ENCODE assay signal across 17 cellular contexts in the genomic region with DNA sequence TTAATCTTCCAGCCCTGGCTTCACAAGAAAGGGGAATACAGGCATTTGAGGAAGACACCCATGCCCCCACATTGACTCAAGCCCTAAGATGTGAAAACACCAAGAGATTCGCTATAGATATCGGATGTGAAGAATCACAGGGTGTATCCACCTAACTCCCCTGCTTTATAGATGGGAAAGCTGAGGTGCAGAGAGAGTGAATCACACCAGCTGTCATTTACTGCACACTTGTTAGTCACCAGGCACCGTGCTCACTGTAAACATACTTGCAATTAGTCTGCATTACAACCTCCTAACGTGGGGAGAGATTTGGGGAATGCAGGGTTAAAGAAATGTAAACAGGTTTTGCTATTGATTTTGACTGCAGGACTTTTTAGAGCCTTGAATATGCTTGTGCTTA.
A peak's percentile ranks its signal among the peaks of the same experiment; 100 is the strongest.
DNase-seq lines count a peak whose midpoint lies in the region; ATAC-seq and TF ChIP-seq lines count a peak whose summit lies in the region.
"Had no signal": no experiment of that assay in that cellular context is flagged by ENCODE, and none has a peak within 500 bp of the region (broad histone marks: within the 10 kb centered on the region; RNA-seq: fewer than 3 reads in every experiment).

No MANE protein-coding gene starts in this region.

- intact Hi-C loops in PC-3 (cut with micrococcal nuclease) (no loop called here), natural killer cell (cut with micrococcal nuclease) (no loop called here)

- H3K9ac ChIP-seq in GM23248 (no peak overlapping the region), PC-3 (ENCODE audit: low read length) (no peak overlapping the region), Karpas-422 (ENCODE audit: low read length) (no peak overlapping the region)

- no peaks in the 10 kb centered on the region for H4K20me1 ChIP-seq in GM23248 (ENCODE audit: insufficient read depth)
- H4K20me1 ChIP-seq in PC-3 (ENCODE audit: low read length) = no peaks in the 10 kb centered on the region
- no peaks in the 10 kb centered on the region for H4K20me1 ChIP-seq in osteoblast (ENCODE audit: insufficient read depth, low read length)
- no peaks in the 10 kb centered on the region for H4K20me1 ChIP-seq in Karpas-422 (ENCODE audit: insufficient read depth, low read depth, low read length)

- H3K9me3 ChIP-seq in GM23248 (ENCODE audit: low read depth) (no peaks in the 10 kb centered on the region), PC-3 (ENCODE audit: low read length) (no peaks in the 10 kb centered on the region), osteoblast (ENCODE audit: low read depth, low read length) (no peaks in the 10 kb centered on the region), Karpas-422 (ENCODE audit: low read length) (no peaks in the 10 kb centered on the region), WERI-Rb-1 (ENCODE audit: severe bottlenecking) (no peaks in the 10 kb centered on the region)
- H3K9me3 ChIP-seq: esophagus muscularis mucosa had no signal

- no peaks in the 10 kb centered on the region for H3K79me2 ChIP-seq in GM23248 (ENCODE audit: insufficient read depth)
- no peaks in the 10 kb centered on the region for H3K79me2 ChIP-seq in PC-3 (ENCODE audit: low read length)
- no peaks in the 10 kb centered on the region for H3K79me2 ChIP-seq in osteoblast (ENCODE audit: insufficient read depth, low read length)
- no peaks in the 10 kb centered on the region for H3K79me2 ChIP-seq in Karpas-422 (ENCODE audit: low read length)

- POLR2A ChIA-PET in PC-3 (lab: Charles Lee; ENCODE audit: unreplicated experiment) = interaction anchor here (0.6 kb wide), 1 partner anchor 169 kb away, joined by 3 read pairs; no protein-coding TSS in a partner anchor

- ATAC-seq in PC-3 (peak; percentile 82), natural killer cell (no peak)
- ATAC-seq: GM12878 had no signal

- H3K9me3 Mint-ChIP-seq in natural killer cell = no peaks in the 10 kb centered on the region
- H3K9me3 Mint-ChIP-seq: activated naive CD8-positive, alpha-beta T cell treated with anti-CD3 and anti-CD28 coated beads for 36 hours; T-helper 2 cell treated with Interferon-gamma antibody and Interleukin-4, amounts not matched to agents 5 μg/mL and 100 μg/mL, for 36 hours had no signal

- H3K9me2 ChIP-seq in GM23248 (ENCODE audit: insufficient read depth) = no peaks in the 10 kb centered on the region
- H3K9me2 ChIP-seq in PC-3 (replicated peaks; ENCODE audit: low read length) = no peaks in the 10 kb centered on the region
- H3K9me2 ChIP-seq in Karpas-422 (replicated peaks; ENCODE audit: insufficient read depth, low read length) = no peaks in the 10 kb centered on the region

- no peak overlapping the region for H3K4me3 Mint-ChIP-seq in natural killer cell
- H3K4me3 Mint-ChIP-seq: activated naive CD8-positive, alpha-beta T cell treated with anti-CD3 and anti-CD28 coated beads for 36 hours; T-helper 2 cell treated with Interferon-gamma antibody and Interleukin-4, amounts not matched to agents 5 μg/mL and 100 μg/mL, for 36 hours had no signal

- H3K36me3 Mint-ChIP-seq in natural killer cell = no peaks in the 10 kb centered on the region
- H3K36me3 Mint-ChIP-seq: activated naive CD8-positive, alpha-beta T cell treated with anti-CD3 and anti-CD28 coated beads for 36 hours had no signal

- peaks cover 8% of the 10 kb centered on the region for H3K27me3 ChIP-seq in GM23248 (replicated peaks; ENCODE audit: insufficient read depth)
- 0 out of 2 replicates have a peak, but pooled peaks cover 9% of the 10 kb centered on the region for H3K27me3 ChIP-seq in PC-3 (ENCODE audit: low read length)
- H3K27me3 ChIP-seq in osteoblast (ENCODE audit: insufficient read depth, low read length) = no peaks in the 10 kb centered on the region
- H3K27me3 ChIP-seq in Karpas-422 (ENCODE audit: low read length) = no peaks in the 10 kb centered on the region
- H3K27me3 ChIP-seq in WERI-Rb-1 (ENCODE audit: insufficient read depth, low read depth, severe bottlenecking) = no peaks in the 10 kb centered on the region

- H2AFZ ChIP-seq in GM23248 = no peak overlapping the region
- H2AFZ ChIP-seq in PC-3 (ENCODE audit: low read length) = no peak overlapping the region
- H2AFZ ChIP-seq in osteoblast (ENCODE audit: low read length) = no peak overlapping the region
- no peak overlapping the region for H2AFZ ChIP-seq in Karpas-422 (ENCODE audit: low read length)

- H3K36me3 ChIP-seq in GM23248 (ENCODE audit: low read depth) (no peaks in the 10 kb centered on the region), PC-3 (ENCODE audit: low read depth, low read length) (no peaks in the 10 kb centered on the region), osteoblast (ENCODE audit: insufficient read depth, low read length) (no peaks in the 10 kb centered on the region), Karpas-422 (ENCODE audit: insufficient read depth, low read length) (no peaks in the 10 kb centered on the region), WERI-Rb-1 (no peaks in the 10 kb centered on the region)
- H3K36me3 ChIP-seq: esophagus muscularis mucosa had no signal

- in situ Hi-C loops in GM23248 (cut with MboI) = no loop called here

- H3K27ac Mint-ChIP-seq in natural killer cell = no peak overlapping the region
- H3K27ac Mint-ChIP-seq: activated naive CD8-positive, alpha-beta T cell treated with anti-CD3 and anti-CD28 coated beads for 36 hours; nephron progenitor cell; T-helper 2 cell treated with Interferon-gamma antibody and Interleukin-4, amounts not matched to agents 5 μg/mL and 100 μg/mL, for 36 hours had no signal

- H3F3A ChIP-seq in GM23248 (ENCODE audit: insufficient read depth) (peaks cover 16% of the 10 kb centered on the region), PC-3 (ENCODE audit: low read length, unreplicated experiment) (no peaks in the 10 kb centered on the region)

- H3K27ac ChIP-seq in GM23248 (no peak overlapping the region), PC-3 (ENCODE audit: low read length) (no peak overlapping the region), osteoblast (ENCODE audit: low read depth, low read length) (no peak overlapping the region), Karpas-422 (ENCODE audit: low read length) (no peak overlapping the region), WERI-Rb-1 (no peak overlapping the region)
- H3K27ac ChIP-seq: dorsolateral prefrontal cortex, esophagus muscularis mucosa had no signal

- H3K4me3 ChIP-seq in GM23248 (no peak overlapping the region), PC-3 (ENCODE audit: low read length) (no peak overlapping the region), epithelial cell of esophagus (ENCODE audit: low read length) (no peak overlapping the region), osteoblast (ENCODE audit: insufficient read depth, low read length) (no peak overlapping the region), Karpas-422 (ENCODE audit: low read length) (no peak overlapping the region), WERI-Rb-1 (ENCODE audit: low read depth, low read length) (no peak overlapping the region)
- H3K4me3 ChIP-seq: dorsolateral prefrontal cortex, esophagus muscularis mucosa, GM12878 had no signal

- CTCF ChIA-PET in PC-3 (lab: Charles Lee) = no interaction called here

- TF ChIP-seq CTCF in PC-3 (conservative IDR thresholded peaks at IDR 0.05; ENCODE audit: low read depth, low read length) (no peak), epithelial cell of esophagus (IDR thresholded peaks at IDR 0.05; ENCODE audit: insufficient read depth, low read depth, low read length, missing control alignments) (no peak), osteoblast (IDR thresholded peaks at IDR 0.05; ENCODE audit: extremely low read depth, low read depth, low read length) (no peak), natural killer cell (IDR thresholded peaks at IDR 0.05) (no peak), WERI-Rb-1 (IDR thresholded peaks at IDR 0.05; ENCODE audit: low read depth, low read length) (no peak)

- H3K4me2 ChIP-seq in GM23248 (ENCODE audit: unreplicated experiment) (no peak overlapping the region), PC-3 (ENCODE audit: low read length) (peak overlapping the region; percentile 44), osteoblast (ENCODE audit: insufficient read depth, low read length) (no peak overlapping the region), Karpas-422 (ENCODE audit: low read depth, low read length, poor library complexity, severe bottlenecking) (no peak overlapping the region)

- WGBS in GM23248 (ENCODE audit: low coverage in 1 of 2, low lambda C conversion rate in 2 of 2, missing lambda C conversion rate in 2 of 2), 2 experiments = 38 to 40% methylated on average over 4 of the region's 4 CpGs

- BruUV-seq in PC-3 (replicated peaks; lab: Mats Ljungman, UMichigan) = no TSS peak

- peaks cover 19% of the 10 kb centered on the region for H3K4me1 ChIP-seq in GM23248 (ENCODE audit: insufficient read depth)
- H3K4me1 ChIP-seq in PC-3 (ENCODE audit: insufficient read depth, low read length) = peaks cover 26% of the 10 kb centered on the region
- H3K4me1 ChIP-seq in osteoblast (ENCODE audit: insufficient read depth, low read length) = peaks cover 21% of the 10 kb centered on the region
- H3K4me1 ChIP-seq in Karpas-422 (ENCODE audit: low read length) = no peaks in the 10 kb centered on the region

- DNase-seq in GM23248 (peak; percentile 68), PC-3 (peak; percentile 56), epithelial cell of esophagus (ENCODE audit: low read depth) (peak; percentile 70), osteoblast (ENCODE audit: insufficient read length, low spot score, missing footprints) (peak; percentile 68), natural killer cell (no peak), Karpas-422 (no peak), WERI-Rb-1 (no peak)
- DNase-seq: activated CD8-positive, alpha-beta memory T cell treated with anti-CD3 and anti-CD28 coated beads for 24 hours; activated naive CD8-positive, alpha-beta T cell treated with anti-CD3 and anti-CD28 coated beads for 36 hours; dorsolateral prefrontal cortex; GF-D8; hippocampal formation; NCI-H187; nephron progenitor cell had no signal

- peaks cover 13 to 20% of the 10 kb centered on the region in 2 donors for H3K4me1 Mint-ChIP-seq in natural killer cell

- H3K27me3 Mint-ChIP-seq in natural killer cell (ENCODE audit: low read depth in 2 of 2) = peaks cover 5 to 17% of the 10 kb centered on the region in 2 donors

Comparison
In these comparisons a context has a peak if more than half of its experiments do, and no peak if none do; other contexts are left out.
1. DNase-seq: peak in GM23248 (single experiment), PC-3 (single experiment), epithelial cell of esophagus (single experiment) and osteoblast (single experiment); none in natural killer cell (single experiment), Karpas-422 (single experiment) and WERI-Rb-1 (single experiment).